Comparison of ENCODE assay signal across 15 cellular contexts in the genomic region with DNA sequence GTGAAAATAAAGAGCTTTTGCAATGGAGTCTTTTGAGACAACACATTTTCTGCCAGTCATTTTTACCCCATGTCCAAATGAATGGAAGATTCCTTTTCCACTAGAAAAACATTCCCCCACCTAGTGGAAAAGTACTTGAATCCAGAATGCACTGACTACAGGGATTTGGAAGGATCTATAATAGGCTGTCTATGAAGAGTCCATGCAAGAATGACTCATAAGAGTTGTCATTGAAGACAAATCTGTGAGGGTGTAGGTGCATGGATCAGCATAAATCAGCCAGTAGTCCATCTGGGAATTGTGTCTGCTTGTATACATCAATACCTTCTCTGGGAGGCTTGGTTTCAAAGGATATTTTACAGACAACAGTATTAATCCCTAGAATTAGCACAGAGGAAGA. TPM values are rescaled to one million over a fixed set of nuclear protein-coding genes. Genes with fewer than 3 reads are reported as not detected.
DNase-seq lines count a peak whose midpoint lies in the region; FAIRE-seq and TF ChIP-seq lines count a peak whose summit lies in the region.
"Had no signal": no experiment of that assay in that cellular context is flagged by ENCODE, and none has a peak within 500 bp of the region (broad histone marks: within the 10 kb centered on the region; RNA-seq: fewer than 3 reads in every experiment).

No MANE protein-coding gene starts in this region.

- TF ChIP-seq CTCF in tibial nerve (IDR thresholded peaks at IDR 0.05): no peak

- no peak for TF ChIP-seq EP300 in tibial nerve (IDR thresholded peaks at IDR 0.05)

- H3K4me1 ChIP-seq in tibial nerve: no peaks in the 10 kb centered on the region
- H3K4me1 ChIP-seq: esophagus muscularis mucosa had no signal

- H3K27ac ChIP-seq in tibial nerve: no peak overlapping the region
- H3K27ac ChIP-seq: esophagus muscularis mucosa had no signal

- H3K27me3 ChIP-seq in tibial nerve: no peaks in the 10 kb centered on the region
- H3K27me3 ChIP-seq: esophagus muscularis mucosa had no signal

- FAIRE-seq in RCC 7860 (lab: Jason Lieb, UNC): peak; percentile 85

- DNase-seq in EL: peak; percentile 52
- peak; percentile 66 for DNase-seq in RCC 7860 (ENCODE audit: low spot score)
- peak; percentile 7 for DNase-seq in fibroblast of peridontal ligament (ENCODE audit: extremely low read depth)
- DNase-seq in pons (ENCODE audit: low spot score): peak; percentile 50
- no peak for DNase-seq in tibial nerve (ENCODE audit: low spot score in 2 of 2)
- DNase-seq in mucosa of gallbladder (ENCODE audit: low spot score): no peak
- no peak for DNase-seq in ureter (ENCODE audit: low spot score)
- no peak for DNase-seq in stimulated activated CD8-positive, alpha-beta memory T cell treated with anti-CD3 and anti-CD28 coated beads, Interleukin-4, amount 100 ng/mL, for 48 hours
- DNase-seq: activated CD8-positive, alpha-beta T cell treated with anti-CD3 and anti-CD28 coated beads, Interleukin-2, amount 10 ng/mL, durations not matched to agents 7 days and 5 days; activated naive CD4-positive, alpha-beta T cell treated with anti-CD3 and anti-CD28 coated beads, Interleukin-2, amount 50 U/mL, for 16 hours; CD4-positive, alpha-beta T cell; GDM1; NCI-H1092 treated with DMSO at 0.1 percent for 48 hours; NCI-H345 had no signal

- H3K4me3 ChIP-seq in tibial nerve: no peak overlapping the region
- H3K4me3 ChIP-seq: esophagus muscularis mucosa had no signal

- H3K9me3 ChIP-seq in tibial nerve: no peaks in the 10 kb centered on the region
- H3K9me3 ChIP-seq: esophagus muscularis mucosa had no signal

- no peak for TF ChIP-seq POLR2A in tibial nerve (IDR thresholded peaks at IDR 0.05)

- no peaks in the 10 kb centered on the region for H3K36me3 ChIP-seq in tibial nerve
- H3K36me3 ChIP-seq: esophagus muscularis mucosa had no signal

RNA-seq across cellular contexts. Expression of a gene that starts 32.5 kb away (rescaled TPM):
- total RNA-seq in tibial nerve: 10 to 100 TPM; 13.8 to 40.4 (median 28.6) TPM
- 17.8 TPM for total RNA-seq in mucosa of gallbladder
- total RNA-seq in ureter: 18.3 TPM

Comparison
In these comparisons a context has a peak if more than half of its experiments do, and no peak if none do; other contexts are left out.
1. DNase-seq: peak in EL (single experiment), RCC 7860 (single experiment), fibroblast of peridontal ligament (single experiment) and pons (single experiment); none in tibial nerve (0 of 2), mucosa of gallbladder (single experiment), ureter (single experiment) and stimulated activated CD8-positive, alpha-beta memory T cell treated with anti-CD3 and anti-CD28 coated beads, Interleukin-4, amount 100 ng/mL, for 48 hours (single experiment).